22 cellular contexts compared by ENCODE assay signal in the genomic region with DNA sequence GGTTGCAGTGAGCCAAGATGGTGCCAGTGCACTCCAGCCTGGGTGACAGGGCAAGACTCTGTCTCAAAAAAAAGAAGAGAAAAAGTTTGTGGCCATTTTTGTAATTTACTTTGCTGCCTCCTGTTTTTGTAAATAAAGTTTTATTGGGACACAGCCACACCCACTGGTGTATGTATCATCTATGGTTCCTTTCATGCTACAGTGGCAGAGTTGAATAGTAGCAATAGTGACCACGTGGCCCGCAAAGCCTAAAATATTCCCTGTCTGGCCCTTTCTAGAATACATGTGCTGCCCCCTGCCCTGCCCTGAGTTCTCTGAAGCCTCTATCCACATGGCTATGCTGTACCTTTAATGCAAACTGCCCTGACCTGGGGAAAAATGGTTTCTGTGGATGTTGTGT.
"Had no signal": no experiment of that assay in that cellular context is flagged by ENCODE, and none has a peak within 500 bp of the region (broad histone marks: within the 10 kb centered on the region; RNA-seq: fewer than 3 reads in every experiment).

No MANE protein-coding gene starts in this region.

- H3K4me2 ChIP-seq: SK-N-SH had no signal

- ATAC-seq: Panc1 had no signal

- H3K9me3 ChIP-seq: SK-N-SH had no signal

- FAIRE-seq: HTR-8/SVneo had no signal

- DNase-seq: Karpas-422, KG1, MM.1S, NCI-H1092 treated with DMSO at 0.1 percent for 48 hours, NCI-H1436, NCI-H187, NCI-H2029, NCI-H2081 treated with DMSO at 0.1 percent for 48 hours, NCI-H2171, NCI-H226, NCI-H446, NCI-H510A, NCI-H524 treated with DMSO at 0.1 percent for 48 hours, NCI-H69, NCI-H774, SHP77, SK-N-SH, SW 1271 had no signal

- H3K9ac ChIP-seq: SK-N-SH had no signal

- H3K27ac ChIP-seq: HL-60, RWPE1 had no signal
